ENCODE assay signal across 21 cellular contexts in genomic region chr10:126375299-126375698, GRCh38. TPM values are rescaled to one million over a fixed set of nuclear protein-coding genes. Genes with fewer than 3 reads are reported as not detected.
"Had no signal": no experiment of that assay in that cellular context is flagged by ENCODE, and none has a peak within 500 bp of the region (broad histone marks: within the 10 kb centered on the region; RNA-seq: fewer than 3 reads in every experiment).

No MANE protein-coding gene starts in this region.

- H3K36me3 ChIP-seq: left ventricle myocardium inferior, ovary, right atrium auricular region, right lobe of liver, stomach, thyroid gland, upper lobe of right lung had no signal

- H3K27me3 ChIP-seq: ovary, right atrium auricular region, right lobe of liver, stomach, testis, thyroid gland, upper lobe of right lung had no signal

- H3K4me3 ChIP-seq: left ventricle myocardium inferior, lung, ovary, right atrium auricular region, right lobe of liver, stomach, testis, thyroid gland, upper lobe of right lung had no signal

- ATAC-seq: naive thymus-derived CD4-positive, alpha-beta T cell; natural killer cell treated with Interleukin-12 subunit alpha and Interleukin-12 subunit beta and Interleukin-15 and Interleukin-18, amount 100 ng/mL, for 72 hours; right lobe of liver; stimulated activated naive B cell treated with anti-CD40 and anti-IgM and Interleukin-4, amounts not matched to agents 10 μg/mL and 1 μg/mL and 100 μg/mL, for 72 hours; stimulated activated naive CD8-positive, alpha-beta T cell treated with anti-CD3 and anti-CD28 coated beads, Interleukin-15, Interleukin-2, amounts not matched to agents 100 U/mL and 50 U/mL, for 24 hours; upper lobe of right lung had no signal

- H3K4me1 ChIP-seq: left ventricle myocardium inferior, right atrium auricular region, right lobe of liver, stomach, testis, thyroid gland, upper lobe of right lung had no signal

- H3K9me3 ChIP-seq: ovary, right lobe of liver, testis, thyroid gland, upper lobe of right lung had no signal

- H3K27ac ChIP-seq: left ventricle myocardium inferior, ovary, right atrium auricular region, right lobe of liver, stomach, testis, thyroid gland, upper lobe of right lung had no signal

- DNase-seq: hypothalamus; immature natural killer cell; kidney; left ventricle myocardium inferior; mesendoderm; naive thymus-derived CD4-positive, alpha-beta T cell; ovary; right lobe of liver; stimulated activated CD4-positive, alpha-beta T cell treated with anti-CD3 and anti-CD28 coated beads, Interleukin-12 subunit alpha, Interleukin-12 subunit beta, amount 100 ng/mL, for 4 hours; stimulated activated CD4-positive, alpha-beta T cell treated with anti-CD3 and anti-CD28 coated beads, Interleukin-15, amount 100 ng/mL, for 24 hours; stimulated activated CD4-positive, alpha-beta T cell treated with anti-CD3 and anti-CD28 coated beads, Interleukin-2, amount 100 ng/mL, for 24 hours; stimulated activated CD4-positive, alpha-beta T cell treated with anti-CD3 and anti-CD28 coated beads, Interleukin-4, amount 100 ng/mL, for 1 hour; stimulated activated naive B cell treated with anti-CD40 and anti-IgM and Interleukin-4, amounts not matched to agents 10 μg/mL and 1 μg/mL and 100 μg/mL, for 72 hours; stimulated activated naive CD8-positive, alpha-beta T cell treated with anti-CD3 and anti-CD28 coated beads, Interleukin-15, Interleukin-2, amounts not matched to agents 100 U/mL and 50 U/mL, for 24 hours; stomach; testis; thyroid gland; upper lobe of right lung had no signal

RNA-seq across cellular contexts. Expression of gene ADAM12, which starts 13.0 kb away (rescaled TPM):
- polyA plus RNA-seq: naive thymus-derived CD4-positive, alpha-beta T cell had no signal
